Comparison of ENCODE assay signal across 26 cellular contexts in the genomic region with DNA sequence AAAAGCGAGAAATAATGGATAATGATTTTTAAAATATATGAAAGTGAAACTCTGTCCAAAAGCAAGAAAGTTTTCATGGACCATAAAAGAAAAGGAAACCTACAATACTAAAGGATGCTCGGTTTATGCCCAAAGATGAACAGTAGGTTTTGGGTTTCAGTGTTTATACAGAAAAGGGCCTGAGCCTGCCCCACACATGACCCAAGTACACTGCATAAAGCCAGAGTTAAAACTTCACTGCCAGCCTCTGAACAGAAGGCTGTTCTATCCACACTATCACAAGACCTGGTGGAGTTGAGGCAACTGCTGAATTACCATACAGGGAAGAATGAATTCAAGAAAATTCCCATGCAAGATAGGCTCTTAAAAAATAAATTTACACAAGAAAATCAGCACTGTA.
"Had no signal": no experiment of that assay in that cellular context is flagged by ENCODE, and none has a peak within 500 bp of the region (broad histone marks: within the 10 kb centered on the region; RNA-seq: fewer than 3 reads in every experiment).

No MANE protein-coding gene starts in this region.

- H3K27ac ChIP-seq: coronary artery, esophagus muscularis mucosa, pancreas, psoas muscle, spleen, tibial nerve, WERI-Rb-1 had no signal

- H3K9me3 Mint-ChIP-seq: effector memory CD8-positive, alpha-beta T cell; naive thymus-derived CD4-positive, alpha-beta T cell had no signal

- H3K4me1 ChIP-seq: esophagus muscularis mucosa, psoas muscle, tibial nerve had no signal

- H3K4me1 Mint-ChIP-seq: naive thymus-derived CD4-positive, alpha-beta T cell had no signal

- H3K4me3 Mint-ChIP-seq: activated naive CD8-positive, alpha-beta T cell; effector memory CD8-positive, alpha-beta T cell; naive thymus-derived CD4-positive, alpha-beta T cell; neural crest cell; T-helper 17 cell had no signal

- DNase-seq: activated CD4-positive, alpha-beta T cell treated with anti-CD3 and anti-CD28 coated beads for 48 hours; activated CD4-positive, alpha-beta T cell treated with anti-CD3 and anti-CD28 coated beads, Interleukin-2, amount 50 U/mL, for 48 hours; activated CD8-positive, alpha-beta memory T cell treated with anti-CD3 and anti-CD28 coated beads for 24 hours; activated effector memory CD4-positive, alpha-beta T cell treated with Interleukin-2 at 50 U/mL for 16 hours; activated naive CD4-positive, alpha-beta T cell treated with Interleukin-2 at 50 U/mL for 16 hours; anterior cingulate cortex; cerebellar nuclear complex; effector memory CD8-positive, alpha-beta T cell; islet precursor cell; midbrain; naive thymus-derived CD4-positive, alpha-beta T cell; nucleus accumbens; pancreas; psoas muscle; spleen; stimulated activated CD4-positive, alpha-beta T cell treated with anti-CD3 and anti-CD28 coated beads, Interleukin-2, amount 100 ng/mL, for 48 hours; stimulated activated naive CD4-positive, alpha-beta T cell treated with Interleukin-2 at 50 U/mL for 16 hours; T-helper 17 cell; T1000; WERI-Rb-1 had no signal

- H3K9me3 ChIP-seq: esophagus muscularis mucosa, pancreas, psoas muscle, spleen, tibial nerve had no signal

- H3K27ac Mint-ChIP-seq: activated naive CD8-positive, alpha-beta T cell; effector memory CD8-positive, alpha-beta T cell; naive thymus-derived CD4-positive, alpha-beta T cell; T-helper 17 cell had no signal

- H3K4me3 ChIP-seq: coronary artery, esophagus muscularis mucosa, pancreas, psoas muscle, spleen, tibial nerve had no signal

- H3K36me3 Mint-ChIP-seq: activated naive CD8-positive, alpha-beta T cell; naive thymus-derived CD4-positive, alpha-beta T cell had no signal

- H3K27me3 ChIP-seq: esophagus muscularis mucosa, pancreas, spleen, tibial nerve had no signal

- ATAC-seq: activated CD4-positive, CD25-positive, alpha-beta regulatory T cell treated with anti-CD3 and anti-CD28 coated beads, Interleukin-2, amount 50 U/mL, for 24 hours; effector memory CD8-positive, alpha-beta T cell; naive thymus-derived CD4-positive, alpha-beta T cell; psoas muscle; T-helper 17 cell had no signal

- H3K36me3 ChIP-seq: esophagus muscularis mucosa, pancreas, spleen, tibial nerve, WERI-Rb-1 had no signal
